ENCODE assay signal across 13 cellular contexts in the genomic region with DNA sequence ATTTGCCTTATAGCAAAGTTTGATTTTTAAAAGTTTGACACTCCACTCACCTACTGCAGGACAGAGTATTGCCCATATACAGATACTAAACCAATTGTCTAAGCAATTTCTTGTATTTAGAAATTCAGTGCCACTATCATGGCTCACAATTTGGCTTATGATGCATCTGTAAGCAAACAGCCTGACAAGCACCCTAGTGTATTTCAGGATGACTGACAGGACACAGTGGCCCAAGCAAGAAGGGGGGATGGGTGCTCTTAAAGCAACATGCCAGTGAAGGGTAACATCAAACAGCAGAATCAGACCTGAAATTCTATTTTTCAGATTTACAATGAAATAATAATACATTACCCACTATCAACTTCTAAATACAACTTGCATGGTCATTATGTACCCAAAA. TPM values are rescaled to one million over a fixed set of nuclear protein-coding genes. Genes with fewer than 3 reads are reported as not detected.
DNase-seq lines count a peak whose midpoint lies in the region; ATAC-seq and TF ChIP-seq lines count a peak whose summit lies in the region.
"Had no signal": no experiment of that assay in that cellular context is flagged by ENCODE, and none has a peak within 500 bp of the region (broad histone marks: within the 10 kb centered on the region; RNA-seq: fewer than 3 reads in every experiment).

No MANE protein-coding gene starts in this region.

- peak overlapping the region; percentile 47 for H3K27ac ChIP-seq in cardiac muscle cell

- no peak overlapping the region for H3K4me3 ChIP-seq in H7 (ENCODE audit: insufficient read depth, low read depth, low read length)
- H3K4me3 ChIP-seq in cardiac muscle cell: peak overlapping the region; percentile 23
- H3K4me3 ChIP-seq: BLaER1 treated with 17β-estradiol and CSF1 and Interleukin-3, amounts not matched to agents 10 nM and 100 nM had no signal

- no peak for ATAC-seq in HG02642 (IDR thresholded peaks at IDR 0.05; ENCODE audit: poor library complexity, unreplicated experiment)
- ATAC-seq: activated T-helper 17 cell treated with anti-CD3 and anti-CD28 coated beads, Interleukin-2, amount 50 U/mL, for 72 hours; WTC11 had no signal

- TF ChIP-seq CTCF in cardiac muscle cell (IDR thresholded peaks at IDR 0.05; ENCODE audit: low read depth, low read length): no peak

- H3K36me3 ChIP-seq in H7 (replicated peaks; ENCODE audit: control insufficient read depth, insufficient read depth, low read length): no peaks in the 10 kb centered on the region
- H3K36me3 ChIP-seq in cardiac muscle cell: no peaks in the 10 kb centered on the region
- H3K36me3 ChIP-seq: BLaER1 treated with 17β-estradiol and CSF1 and Interleukin-3, amounts not matched to agents 10 nM and 100 nM had no signal

- peaks cover 51% of the 10 kb centered on the region for H3K4me1 ChIP-seq in cardiac muscle cell (ENCODE audit: low read depth)
- H3K4me1 ChIP-seq: BLaER1 treated with 17β-estradiol and CSF1 and Interleukin-3, amounts not matched to agents 10 nM and 100 nM had no signal

- H3K27me3 ChIP-seq in H7 (ENCODE audit: control insufficient read depth, insufficient read depth, low read length) (no peaks in the 10 kb centered on the region), cardiac muscle cell (no peaks in the 10 kb centered on the region)
- H3K27me3 ChIP-seq: BLaER1 treated with 17β-estradiol and CSF1 and Interleukin-3, amounts not matched to agents 10 nM and 100 nM had no signal

- no peaks in the 10 kb centered on the region for H3K9me3 ChIP-seq in cardiac muscle cell (ENCODE audit: low read depth)
- H3K9me3 ChIP-seq: BLaER1 treated with 17β-estradiol and CSF1 and Interleukin-3, amounts not matched to agents 10 nM and 100 nM had no signal

- DNase-seq in H7 (peak; percentile 8), SK-N-DZ (ENCODE audit: low spot score) (peak; percentile 10), cardiac muscle cell (ENCODE audit: low read depth in 1 of 2, low spot score in 1 of 2) (peak; percentile 2 to 51), pons (ENCODE audit: low spot score) (peak; percentile 98), NCI-H2029 treated with DMSO at 0.1 percent for 48 hours (lab: John Stamatoyannopoulos, UW) (no peak), NCI-H524 (lab: John Stamatoyannopoulos, UW) (no peak)
- DNase-seq in activated CD4-positive, alpha-beta T cell treated with anti-CD3 and anti-CD28 coated beads for 1 hour: no peak
- DNase-seq: NCI-H2081 had no signal

RNA-seq across cellular contexts. Expression of gene CTNNA3, which starts 30.5 kb away (rescaled TPM):
- 2.3 and 10.6 TPM in 2 replicates for total RNA-seq in H7 (2014; rRNA removed; shearing (Covaris generic))
- polyA plus RNA-seq in SK-N-DZ (2014; cell fraction: cytosol; rRNA removed): 0.03 and 0.05 TPM in 2 replicates
- 0.34 and 0.49 TPM in 2 replicates for polyA plus RNA-seq in SK-N-DZ (2014; cell fraction: nucleus; rRNA removed)
- 27.9 and 71.7 TPM in 2 replicates for total RNA-seq in cardiac muscle cell
- polyA plus RNA-seq in cardiac muscle cell: 55.8 and 83.6 TPM in 2 replicates
- total RNA-seq: glomerular endothelial cell had no signal

Comparison
In these comparisons a context has a peak if more than half of its experiments do, and no peak if none do; other contexts are left out.
1. DNase-seq: peak in H7 (single experiment), SK-N-DZ (single experiment), cardiac muscle cell (2 of 2) and pons (single experiment); none in NCI-H2029 treated with DMSO at 0.1 percent for 48 hours (single experiment), activated CD4-positive, alpha-beta T cell treated with anti-CD3 and anti-CD28 coated beads for 1 hour (single experiment) and NCI-H524 (0 of 2).